Comparison of ENCODE assay signal across 14 cellular contexts in genomic region chr13:98307744-98308524, GRCh38.
DNase-seq lines count a peak whose midpoint lies in the region; ATAC-seq, FAIRE-seq and TF ChIP-seq lines count a peak whose summit lies in the region.
"Had no signal": no experiment of that assay in that cellular context is flagged by ENCODE, and none has a peak within 500 bp of the region (broad histone marks: within the 10 kb centered on the region; RNA-seq: fewer than 3 reads in every experiment).

No MANE protein-coding gene starts in this region.

- H4K91ac ChIP-seq in H1 (replicated peaks; ENCODE audit: insufficient read length, low read length), result no peak overlapping the region

- intact Hi-C loops in HepG2 (cut with micrococcal nuclease; ENCODE audit: unreplicated experiment), result no loop called here
- intact Hi-C loops in spleen (cut with DNase I; ENCODE audit: low total_unique reads), result no loop called here
- intact Hi-C loops in head of caudate nucleus (cut with DNase I), result no loop called here

- no peak overlapping the region for H3K9ac ChIP-seq in HUES6 (ENCODE audit: low read length)
- H3K9ac ChIP-seq in H1 (replicated peaks in 1 of 4; ENCODE audit: extremely low read depth in 1 of 4, low read depth in 3 of 4, low read length in 3 of 4), result no peak overlapping the region
- H3K9ac ChIP-seq in HepG2 (ENCODE audit: insufficient read depth, low read depth, low read length), result no peak overlapping the region

- peak overlapping the region; percentile 61; the same call in 1 of the 2 replicates for H3K27ac ChIP-seq in HUES6 (ENCODE audit: low read depth, low read length)
- no peak overlapping the region for H3K27ac ChIP-seq in H1 (ENCODE audit: low read depth, low read length)
- H3K27ac ChIP-seq in HepG2 (ENCODE audit: extremely low read length, insufficient read depth, low read length), result peak overlapping the region; percentile 55
- H3K27ac ChIP-seq in spleen, result peak overlapping the region in 6 of 8 donors; percentile 2 to 64 (median 35)

- no peak overlapping the region for H3K14ac ChIP-seq in H1 (ENCODE audit: insufficient read length)

- H3K56ac ChIP-seq in H1 (replicated peaks; ENCODE audit: insufficient read length, low read depth, low read length), result no peak overlapping the region

- no peak overlapping the region for H3K4me2 ChIP-seq in H1 (ENCODE audit: insufficient read depth in 1 of 2, low read depth in 2 of 2, low read length in 2 of 2)
- H3K4me2 ChIP-seq in HepG2 (ENCODE audit: low read depth, low read length), result peak overlapping the region; percentile 29; the same call in 1 of the 2 replicates

- CTCF ChIA-PET in H1 (lab: Charles Lee; ENCODE audit: partially characterized antibody), result interaction anchor here (1.0 kb wide), 1 partner anchor 9 kb away, joined by 3 read pairs; no protein-coding TSS in a partner anchor
- CTCF ChIA-PET in HepG2 (lab: Yijun Ruan, JAX; ENCODE audit: low intra/inter-chr PET ratio, low total read pairs), result no interaction called here

- no peak overlapping the region for H2AFZ ChIP-seq in H1 (ENCODE audit: low read length)
- no peak overlapping the region for H2AFZ ChIP-seq in HepG2 (ENCODE audit: low read length)

- H3K9me3 ChIP-seq in HUES6 (ENCODE audit: control insufficient read depth, insufficient read depth, low read depth, low read length) (no peaks in the 10 kb centered on the region), H1 (ENCODE audit: insufficient read depth in 2 of 2, low read depth in 1 of 2, low read length in 1 of 2) (no peaks in the 10 kb centered on the region), HepG2 (ENCODE audit: low read length) (no peaks in the 10 kb centered on the region), spleen (no peaks in the 10 kb centered on the region)

- no TSS peak for BruUV-seq in HepG2 (replicated peaks; lab: Mats Ljungman, UMichigan)

- no peak for DNase-seq in H1 (ENCODE audit: low read depth in 1 of 2, low spot score in 2 of 2)
- DNase-seq in HepG2 (ENCODE audit: low spot score), result no peak
- DNase-seq in spleen, result no peak
- no peak for DNase-seq in activated CD4-positive, alpha-beta T cell treated with anti-CD3 and anti-CD28 coated beads, Interleukin-2, amount 50 U/mL, for 48 hours
- DNase-seq in head of caudate nucleus, result no peak
- DNase-seq in GM12891 (ENCODE audit: insufficient read length, low spot score), result no peak
- no peak for DNase-seq in HT-29 (ENCODE audit: low spot score)
- DNase-seq: activated effector memory CD4-positive, alpha-beta T cell treated with anti-CD3 and anti-CD28 coated beads, Interleukin-2, amount 50 U/mL, for 16 hours; cortex of kidney; NCI-H1048; NCI-H510A; stimulated activated CD4-positive, alpha-beta T cell treated with anti-CD3 and anti-CD28 coated beads, Interleukin-4, amount 100 ng/mL, for 4 hours had no signal

- H3K23ac ChIP-seq in H1 (ENCODE audit: insufficient read length), result no peak overlapping the region

- in situ Hi-C loops in HepG2 (cut with HindIII; ENCODE audit: extremely low pct_ligation_motif_present, low pct_unique_long_range_greater_than_20kb), result no loop called here

- no peak overlapping the region for H4K5ac ChIP-seq in H1 (ENCODE audit: insufficient read length, low read depth, low read length)

- H3K4me3 ChIP-seq in HUES6 (ENCODE audit: low read depth, low read length) (no peak overlapping the region), H1 (ENCODE audit: extremely low read depth in 1 of 4, insufficient read depth in 2 of 4, low read depth in 3 of 4, low read length in 4 of 4) (no peak overlapping the region), HepG2 (replicated peaks in 1 of 3; ENCODE audit: insufficient read depth in 1 of 3, low read depth in 2 of 3, low read length in 3 of 3) (no peak overlapping the region; a peak in 1 of 6 replicates), spleen (no peak overlapping the region)
- H3K4me3 ChIP-seq: GM12878 had no signal

- H2AK5ac ChIP-seq in H1 (ENCODE audit: low read depth, low read length), result peak overlapping the region; percentile 61; the same call in 1 of the 2 replicates

- no peak overlapping the region for H4K8ac ChIP-seq in H1 (ENCODE audit: extremely low read depth, insufficient read depth, low read length)

- TF ChIP-seq RAD21 in H1 (IDR thresholded peaks at IDR 0.05 in 1 of 2, conservative IDR thresholded peaks at IDR 0.05 in 1 of 2; ENCODE audit: low read depth in 2 of 2, low read length in 2 of 2) (no peak), HepG2 (CRISPR knock-in tag; IDR thresholded peaks at IDR 0.05) (no peak)

- 87% methylated on average over 19 of the region's 21 CpGs; no CpG with 5 or more reads in 1 of the 2 experiments for WGBS in H1 (ENCODE audit: extremely low coverage in 1 of 2, insufficient coverage in 1 of 2, insufficient read length in 1 of 2, insufficient replicate concordance in 2 of 2, low coverage in 1 of 2, low lambda C conversion rate in 2 of 2, missing lambda C conversion rate in 1 of 2), 2 experiments
- 40% methylated on average over 20 of the region's 21 CpGs for WGBS in HepG2 (ENCODE audit: low lambda C conversion rate)
- 59 to 70% (median 60%) methylated on average over 21 of the region's 21 CpGs for WGBS in spleen, 5 donors

- POLR2A ChIA-PET in H1 (lab: Charles Lee; ENCODE audit: partially characterized antibody), result interaction anchor here (0.6 kb wide), 1 partner anchor 11 kb away, joined by 3 read pairs; no protein-coding TSS in a partner anchor
- POLR2A ChIA-PET in HepG2 (lab: Yijun Ruan, JAX), result no interaction called here

- peak; percentile 32 for ATAC-seq in HepG2
- ATAC-seq: GM12878 had no signal

- H3K4me1 ChIP-seq in HUES6 (ENCODE audit: control insufficient read depth, insufficient read depth, low read length), result peaks cover 13% of the 10 kb centered on the region; the same call in 1 of the 2 replicates
- H3K4me1 ChIP-seq in H1 (replicated peaks in 1 of 4; ENCODE audit: control insufficient read depth in 3 of 4, insufficient read depth in 4 of 4, low read length in 3 of 4), result peaks cover 0 to 9% (median 4%) of the 10 kb centered on the region in 4 experiments; a peak in 6 of 7 replicates
- H3K4me1 ChIP-seq in HepG2 (ENCODE audit: insufficient read depth, low read length), result peaks cover 94% of the 10 kb centered on the region
- peaks cover 0 to 14% (median 6%) of the 10 kb centered on the region in 6 donors for H3K4me1 ChIP-seq in spleen

- TF ChIP-seq POLR2A in H1 (IDR thresholded peaks at IDR 0.05; ENCODE audit: control extremely low read depth in 1 of 2, low read depth in 2 of 2, low read length in 2 of 2), result no peak
- TF ChIP-seq POLR2A in HepG2 (IDR thresholded peaks at IDR 0.05; ENCODE audit: insufficient read depth in 1 of 2, low read depth in 2 of 2, low read length in 2 of 2), result no peak
- TF ChIP-seq POLR2A in spleen (IDR thresholded peaks at IDR 0.05), result no peak
- TF ChIP-seq POLR2A in GM12891 (IDR thresholded peaks at IDR 0.05; ENCODE audit: low read depth, low read length), result no peak

- H3K79me1 ChIP-seq in H1 (ENCODE audit: low read depth, low read length), result no peaks in the 10 kb centered on the region; the same call in 1 of the 2 replicates

- no peaks in the 10 kb centered on the region for H3K27me3 ChIP-seq in HUES6 (ENCODE audit: control insufficient read depth, insufficient read depth, low read length)
- no peaks in the 10 kb centered on the region for H3K27me3 ChIP-seq in H1 (replicated peaks in 1 of 4; ENCODE audit: control insufficient read depth in 3 of 4, extremely low read depth in 1 of 4, insufficient read depth in 3 of 4, low read length in 3 of 4)
- H3K27me3 ChIP-seq in HepG2 (ENCODE audit: control insufficient read depth in 1 of 2, insufficient read depth in 2 of 2, low read length in 2 of 2), result no peaks in the 10 kb centered on the region
- no peaks in the 10 kb centered on the region for H3K27me3 ChIP-seq in spleen (replicated peaks in 1 of 7)

- TF ChIP-seq CTCF in H1 (IDR thresholded peaks at IDR 0.05; ENCODE audit: control extremely low read depth in 1 of 3, insufficient read depth in 1 of 3, low read depth in 1 of 3, low read length in 3 of 3), result no peak
- TF ChIP-seq CTCF in HepG2 (CRISPR knock-in tag; IDR thresholded peaks at IDR 0.05), result no peak
- no peak for TF ChIP-seq CTCF in spleen (IDR thresholded peaks at IDR 0.05 in 8 of 11, conservative IDR thresholded peaks at IDR 0.05 in 3 of 11)

- 0 out of 2 replicates have a peak overlapping the region, but pooled peaks have one; percentile 68 for H2BK12ac ChIP-seq in H1 (ENCODE audit: low read depth, low read length)

- no peak overlapping the region; the same call in 1 of the 2 replicates for H3K18ac ChIP-seq in H1 (ENCODE audit: extremely low read depth, low read length)

- H3K79me2 ChIP-seq in H1 (ENCODE audit: control insufficient read depth in 1 of 2, insufficient read depth in 2 of 2, low read length in 2 of 2), result peaks cover 0 to 29% of the 10 kb centered on the region in 2 experiments; a peak in 1 of 4 replicates
- H3K79me2 ChIP-seq in HepG2 (ENCODE audit: insufficient read depth, low read length), result peaks cover 84% of the 10 kb centered on the region

- H3K36me3 ChIP-seq in HUES6 (ENCODE audit: control insufficient read depth, insufficient read depth, low read length), result peaks cover 2% of the 10 kb centered on the region; the same call in 1 of the 2 replicates
- peaks cover 0 to 3% (median 0%) of the 10 kb centered on the region in 4 experiments; a peak in 1 of 8 replicates for H3K36me3 ChIP-seq in H1 (ENCODE audit: control insufficient read depth in 2 of 4, insufficient read depth in 4 of 4, low read length in 3 of 4)
- peaks cover 2 to 17% of the 10 kb centered on the region in 2 experiments; a peak in 4 of 5 replicates for H3K36me3 ChIP-seq in HepG2 (replicated peaks in 1 of 2; ENCODE audit: control insufficient read depth in 1 of 2, insufficient read depth in 2 of 2, low read length in 2 of 2)
- H3K36me3 ChIP-seq in spleen, result no peaks in the 10 kb centered on the region

- H4K20me1 ChIP-seq in H1 (replicated peaks in 1 of 2; ENCODE audit: control insufficient read depth in 1 of 2, insufficient read depth in 2 of 2, low read length in 2 of 2), result no peaks in the 10 kb centered on the region
- peaks cover 14% of the 10 kb centered on the region for H4K20me1 ChIP-seq in HepG2 (ENCODE audit: insufficient read depth, low read length)

- H2BK120ac ChIP-seq in H1 (replicated peaks; ENCODE audit: low read depth, low read length), result no peak overlapping the region

- FAIRE-seq in H1 (lab: Jason Lieb, UNC) (no peak), HepG2 (lab: Jason Lieb, UNC) (no peak), GM12891 (lab: Jason Lieb, UNC) (no peak)
- FAIRE-seq: GM12878 had no signal

- H3K4ac ChIP-seq in H1 (replicated peaks; ENCODE audit: insufficient read length, low read depth, low read length), result no peak overlapping the region

- TF ChIP-seq EP300 in H1 (IDR thresholded peaks at IDR 0.05; ENCODE audit: borderline replicate concordance in 1 of 2, low read depth in 2 of 2, low read length in 2 of 2) (no peak), HepG2 (IDR thresholded peaks at IDR 0.05; ENCODE audit: low read depth in 2 of 2, low read length in 2 of 2) (peak in 1 of 2 experiments; percentile 73; a peak in 2 of 4 replicates), HepG2 (CRISPR knock-in tag; IDR thresholded peaks at IDR 0.05; ENCODE audit: borderline replicate concordance) (peak; percentile 62; the same call in 1 of the 2 replicates)

- H2BK20ac ChIP-seq in H1 (ENCODE audit: low read length), result no peak overlapping the region

- no peaks in the 10 kb centered on the region for H3K23me2 ChIP-seq in H1 (ENCODE audit: low read depth, low read length)

- H2BK5ac ChIP-seq in H1 (ENCODE audit: low read depth, low read length), result no peak overlapping the region

- H2BK15ac ChIP-seq in H1 (ENCODE audit: low read length), result 0 out of 2 replicates have a peak overlapping the region, but pooled peaks have one; percentile 72
